8 cellular contexts compared by ENCODE assay signal in the genomic region with DNA sequence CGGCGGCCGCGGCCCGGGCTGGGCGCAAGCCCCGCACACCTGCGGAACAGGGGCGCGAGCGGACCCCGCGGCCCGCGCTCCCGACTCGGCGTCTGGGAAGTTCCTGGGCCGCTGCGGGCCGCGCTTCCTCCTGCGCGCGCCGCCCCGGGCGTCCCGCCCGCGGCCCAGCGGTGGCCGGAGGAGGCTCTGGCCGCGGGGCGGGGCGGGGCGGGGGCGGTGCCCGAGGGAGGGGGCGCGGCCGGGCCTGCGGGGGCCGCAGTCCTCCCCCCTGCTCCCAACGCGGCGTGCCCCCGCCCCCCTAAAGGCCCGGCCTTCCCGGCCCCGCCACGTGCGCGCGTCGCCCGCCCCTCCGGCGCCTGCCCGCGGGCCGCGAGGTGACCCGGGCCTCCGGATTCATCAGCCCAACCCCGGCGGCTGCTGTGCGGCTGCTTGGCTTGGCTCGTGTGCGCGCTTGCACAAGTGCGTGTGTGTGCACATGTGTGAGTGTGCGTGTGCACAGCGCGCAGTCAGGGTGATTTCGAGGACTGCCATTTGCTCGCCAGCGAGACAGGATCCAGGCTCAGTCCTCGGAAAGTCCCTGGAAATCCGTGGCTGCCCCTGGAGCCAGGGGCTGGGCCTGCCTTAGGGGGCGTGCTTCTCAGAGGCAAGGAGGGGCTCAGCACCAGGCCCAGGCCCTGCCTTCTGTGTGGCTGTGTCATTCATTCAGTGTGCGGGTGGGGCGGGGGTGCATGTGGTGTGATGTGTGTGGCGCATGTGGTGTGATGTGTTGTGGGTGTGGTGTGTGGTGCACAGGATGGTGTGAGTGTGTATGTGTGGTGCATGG. TPM values are rescaled to one million over a fixed set of nuclear protein-coding genes. Genes with fewer than 3 reads are reported as not detected.
DNase-seq lines count a peak whose midpoint lies in the region; ATAC-seq and TF ChIP-seq lines count a peak whose summit lies in the region.

Gene C2CD2, minus strand, starts transcription at position 188 of the 823 bp plus-strand sequence. CDS start 370 bp downstream, outside the sequence.

- no peaks in the 10 kb centered on the region for H3K27me3 ChIP-seq in ACC112 (ENCODE audit: insufficient read depth, low read length)
- H3K27me3 ChIP-seq in duodenal mucosa (ENCODE audit: control insufficient read depth in 1 of 2, insufficient read depth in 2 of 2, low read length in 2 of 2), result no peaks in the 10 kb centered on the region
- H3K27me3 ChIP-seq in right lobe of liver, result no peaks in the 10 kb centered on the region

- H3K4me1 ChIP-seq in ACC112 (ENCODE audit: control insufficient read depth, insufficient read depth, low read length, unreplicated experiment) (peaks cover 36% of the 10 kb centered on the region), duodenal mucosa (ENCODE audit: control insufficient read depth in 1 of 2, insufficient read depth in 2 of 2, low read length in 2 of 2) (peaks cover 20 to 24% of the 10 kb centered on the region in 2 donors), right lobe of liver (peaks cover 0 to 8% (median 0%) of the 10 kb centered on the region in 4 donors)

- intact Hi-C loops in right lobe of liver (cut with DNase I), result no loop called here

- peak within 1 kb of the TSS; percentile 60 for H3K9ac ChIP-seq in duodenal mucosa (ENCODE audit: low read depth in 1 of 2, low read length in 2 of 2)

- TF ChIP-seq POLR2A in right lobe of liver (IDR thresholded peaks at IDR 0.05), result peak; percentile 70

- peak; percentile 47 for ATAC-seq in HG03280 (IDR thresholded peaks at IDR 0.05; ENCODE audit: unreplicated experiment)
- ATAC-seq in right lobe of liver, result peak; percentile 75 to 87 (median 82)
- ATAC-seq in GM18519 (IDR thresholded peaks at IDR 0.05; ENCODE audit: low FRiP score, unreplicated experiment), result no peak

- TF ChIP-seq CTCF in GM12864 (IDR thresholded peaks at IDR 0.05; ENCODE audit: low read depth, low read length, missing control alignments) (no peak), right lobe of liver (IDR thresholded peaks at IDR 0.05) (no peak)

- no peaks in the 10 kb centered on the region for H3K36me3 ChIP-seq in ACC112 (ENCODE audit: insufficient read depth, low read length)
- H3K36me3 ChIP-seq in duodenal mucosa (ENCODE audit: control insufficient read depth in 1 of 2, insufficient read depth in 2 of 2, low read length in 2 of 2), result no peaks in the 10 kb centered on the region
- H3K36me3 ChIP-seq in right lobe of liver, result no peaks in the 10 kb centered on the region

- H2AFZ ChIP-seq in ACC112 (ENCODE audit: low read length, unreplicated experiment), result peak within 1 kb of the TSS; percentile 88

- H3K9me3 ChIP-seq in duodenal mucosa (ENCODE audit: control insufficient read depth in 1 of 2, low read length in 2 of 2) (no peaks in the 10 kb centered on the region), right lobe of liver (no peaks in the 10 kb centered on the region)

- DNase-seq in GM12864 (ENCODE audit: low read depth) (no peak), SW480 (ENCODE audit: low spot score) (peak; percentile 54), right lobe of liver (peak; percentile 74 to 84 (median 82))
- DNase-seq in stimulated activated CD8-positive, alpha-beta memory T cell treated with anti-CD3 and anti-CD28 coated beads, Interleukin-2, amount 100 ng/mL, for 48 hours (ENCODE audit: low read depth in 2 of 2), result peak; percentile 18

- H3K79me2 ChIP-seq in ACC112 (ENCODE audit: control insufficient read depth, insufficient read depth, low read length, unreplicated experiment), result peaks cover 36% of the 10 kb centered on the region

- WGBS in right lobe of liver (ENCODE audit: insufficient coverage, low coverage, low lambda C conversion rate, missing lambda C conversion rate), result 31% methylated on average over 4 of the region's 85 CpGs

- H3K4me3 ChIP-seq in ACC112 (ENCODE audit: low read depth, low read length) (peak within 1 kb of the TSS; percentile 84), GM12864 (ENCODE audit: low read depth, low read length) (peak within 1 kb of the TSS; percentile 65), duodenal mucosa (ENCODE audit: low read depth in 1 of 2, low read length in 2 of 2) (peak within 1 kb of the TSS; percentile 64 to 73), right lobe of liver (peak within 1 kb of the TSS; percentile 66 to 86 (median 68))

- H3K27ac ChIP-seq in ACC112 (ENCODE audit: low read depth, low read length), result peak within 1 kb of the TSS; percentile 39; the same call in 1 of the 2 replicates
- no peak within 1 kb of the TSS for H3K27ac ChIP-seq in duodenal mucosa (ENCODE audit: low read depth, low read length)
- H3K27ac ChIP-seq in right lobe of liver, result peak within 1 kb of the TSS; percentile 26 to 67 (median 51)

RNA-seq across cellular contexts. Expression of gene C2CD2, which starts in this region (rescaled TPM):
- 10 to 100 TPM in 1 of 6 experiments, 1 to 10 TPM in 5; 7.3 to 11.4 (median 8.3) TPM for total RNA-seq in right lobe of liver
